Comparison of ENCODE assay signal across 24 cellular contexts in the genomic region with DNA sequence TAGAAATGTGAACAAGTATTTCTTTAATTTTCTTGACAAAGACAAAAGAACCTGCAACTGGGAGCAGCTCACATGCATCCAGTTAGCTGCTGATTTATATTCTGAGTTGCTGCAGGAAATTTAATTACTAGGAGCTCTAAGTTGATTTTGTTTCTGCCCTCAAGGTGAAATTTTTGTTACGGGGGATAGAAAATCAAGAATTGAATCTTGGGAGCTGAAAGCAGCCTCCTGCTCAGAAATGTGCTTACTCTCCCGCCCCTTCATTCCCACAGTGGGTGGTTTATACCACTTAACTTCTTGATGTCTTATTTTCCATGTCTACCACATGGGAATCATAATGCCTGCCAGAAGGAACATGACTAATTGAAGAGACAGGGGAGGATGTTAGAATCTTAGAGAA.
"Had no signal": no experiment of that assay in that cellular context is flagged by ENCODE, and none has a peak within 500 bp of the region (broad histone marks: within the 10 kb centered on the region; RNA-seq: fewer than 3 reads in every experiment).

No MANE protein-coding gene starts in this region.

- H3K27ac ChIP-seq: brain microvascular endothelial cell, cardiac muscle cell, KMS-11 had no signal

- H3K27me3 ChIP-seq: brain microvascular endothelial cell, cardiac muscle cell had no signal

- H3K36me3 ChIP-seq: brain microvascular endothelial cell, cardiac muscle cell had no signal

- DNase-seq: activated B cell treated with CpG ODN at 0.5 μM for 24 hours; activated CD4-positive, alpha-beta T cell treated with anti-CD3 and anti-CD28 coated beads for 1 hour; activated CD4-positive, alpha-beta T cell treated with anti-CD3 and anti-CD28 coated beads, Interleukin-2, amount 50 U/mL, for 48 hours; activated CD8-positive, alpha-beta memory T cell treated with anti-CD3 and anti-CD28 coated beads, Interleukin-2, amount 10 ng/mL, durations not matched to agents 7 days and 5 days; activated effector memory CD4-positive, alpha-beta T cell treated with anti-CD3 and anti-CD28 coated beads, Interleukin-2, amount 50 U/mL, for 16 hours; activated naive CD4-positive, alpha-beta T cell treated with anti-CD3 and anti-CD28 coated beads for 36 hours; activated T-cell treated with anti-CD3 and anti-CD28 coated beads, Interleukin-2, amount 50 U/mL, for 4 hours; brain microvascular endothelial cell; cerebellar nuclear complex; NCI-H1092; NCI-H1417; NCI-H1930; NCI-H2107; NCI-H2171 treated with DMSO at 0.1 percent for 48 hours; NCI-H510A treated with DMSO at 0.1 percent for 48 hours; NCI-H69; NK-92 treated with Interleukin-12 subunit alpha and Interleukin-12 subunit beta, amount 100 ng/mL, for 24 hours; OCI-M1; RPMI8226; T-cell; T-helper 2 cell; T1000 had no signal

- H3K4me3 ChIP-seq: cardiac muscle cell had no signal
